Comparison of ENCODE assay signal across 26 cellular contexts in genomic region chr3:51514210-51514609, GRCh38.
"Had no signal": no experiment of that assay in that cellular context is flagged by ENCODE, and none has a peak within 500 bp of the region (broad histone marks: within the 10 kb centered on the region; RNA-seq: fewer than 3 reads in every experiment).

No MANE protein-coding gene starts in this region.

- H3K27ac Mint-ChIP-seq: mesothelial cell of epicardium had no signal

- DNase-seq: dermis blood vessel endothelial cell; dorsolateral prefrontal cortex; effector CD4-positive, alpha-beta T cell; effector memory CD4-positive, alpha-beta T cell; erythroblast; esophagus squamous epithelium; foreskin fibroblast; head of caudate nucleus; heart right ventricle; hippocampal formation; left cardiac atrium; left lung; left ventricle myocardium superior; lower lobe of right lung; mesenchymal stem cell; mucosa of descending colon; naive B cell had no signal

- H3K36me3 ChIP-seq: esophagus squamous epithelium, gastroesophageal sphincter, heart right ventricle, left lung, lower lobe of right lung had no signal

- H3K4me1 ChIP-seq: esophagus squamous epithelium, gastroesophageal sphincter, heart right ventricle, left lung, lower lobe of right lung had no signal

- H3K27me3 ChIP-seq: dorsolateral prefrontal cortex, esophagus squamous epithelium, gastroesophageal sphincter, heart right ventricle, left lung had no signal

- H3K36me3 Mint-ChIP-seq: mesothelial cell of epicardium, naive B cell had no signal

- H3K27me3 Mint-ChIP-seq: naive B cell had no signal

- H3K4me1 Mint-ChIP-seq: mesothelial cell of epicardium had no signal

- H3K4me3 Mint-ChIP-seq: mesothelial cell of epicardium, naive B cell had no signal

- ATAC-seq: esophagus mucosa, gastroesophageal sphincter, heart right ventricle, left cardiac atrium, left lung, left ventricle myocardium superior, lower lobe of right lung, mucosa of descending colon had no signal

- H3K9me3 ChIP-seq: esophagus squamous epithelium, gastroesophageal sphincter, heart right ventricle, left lung, lower lobe of right lung, mucosa of descending colon had no signal

- H3K4me3 ChIP-seq: coronary artery, dorsolateral prefrontal cortex, esophagus squamous epithelium, gastroesophageal sphincter, heart right ventricle, left lung, lower lobe of right lung, mucosa of descending colon had no signal

- H3K27ac ChIP-seq: coronary artery, dorsolateral prefrontal cortex, epithelial cell of prostate, esophagus squamous epithelium, gastroesophageal sphincter, heart right ventricle, left lung, lower lobe of right lung had no signal

- FAIRE-seq: colon, frontal cortex, islet of Langerhans, keratinocyte had no signal

- H3K9me3 Mint-ChIP-seq: mesothelial cell of epicardium, naive B cell had no signal
